ENCODE assay signal across 8 cellular contexts in the genomic region with DNA sequence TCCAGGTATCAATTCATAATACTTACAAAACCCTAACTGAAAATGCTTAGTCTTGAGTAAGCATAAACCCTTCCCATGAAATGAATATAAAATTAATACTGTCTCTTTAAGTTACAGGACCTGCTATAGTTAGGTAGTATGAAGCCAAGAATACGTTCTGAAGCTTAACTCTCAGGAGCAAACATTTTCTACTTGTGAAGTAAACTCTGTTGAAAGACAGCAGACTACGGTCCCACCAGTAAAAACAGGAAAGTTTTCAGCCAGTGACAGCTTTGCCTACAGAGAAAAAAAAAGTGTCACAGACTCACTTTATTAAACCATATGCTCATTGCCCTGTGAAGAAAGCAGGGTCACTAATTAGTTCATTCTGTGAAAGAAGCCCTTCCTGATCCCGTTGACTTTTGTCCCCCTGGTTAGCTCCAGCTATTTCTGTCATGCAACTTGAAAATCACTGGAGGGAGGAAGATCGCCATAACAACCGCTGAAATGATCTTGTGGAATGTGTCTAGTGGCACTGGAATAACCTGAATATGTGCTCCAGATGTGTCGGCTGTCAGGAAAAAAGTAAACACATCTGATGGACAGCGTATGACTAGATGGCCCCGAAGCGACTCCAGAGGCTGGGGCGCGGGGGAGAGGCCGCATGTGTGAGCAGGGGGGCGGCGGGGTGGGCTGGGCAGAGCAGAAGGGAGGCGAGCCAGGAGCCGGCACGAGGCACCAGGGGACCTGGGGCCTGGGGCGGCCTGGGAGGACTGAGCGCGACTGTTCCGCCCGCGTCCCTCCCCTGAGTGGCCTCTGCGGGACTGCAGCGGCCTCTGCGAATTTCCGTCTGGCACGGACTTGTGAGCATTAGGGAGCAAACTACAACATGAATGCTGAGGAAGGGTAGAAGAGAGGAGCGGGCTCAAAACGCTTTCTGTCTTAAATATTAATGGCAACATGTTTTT. TPM values are rescaled to one million over a fixed set of nuclear protein-coding genes. Genes with fewer than 3 reads are reported as not detected.
A peak's percentile ranks its signal among the peaks of the same experiment; 100 is the strongest.
DNase-seq lines count a peak whose midpoint lies in the region; ATAC-seq and TF ChIP-seq lines count a peak whose summit lies in the region.

No MANE protein-coding gene starts in this region.

- peaks cover 0 to 2% (median 0%) of the 10 kb centered on the region in 7 donors for H3K4me1 Mint-ChIP-seq in naive thymus-derived CD4-positive, alpha-beta T cell

- H3K9me3 ChIP-seq in naive thymus-derived CD4-positive, alpha-beta T cell (ENCODE audit: control insufficient read depth in 2 of 3, low read length in 3 of 3) = no peaks in the 10 kb centered on the region

- DNase-seq in C1 segment of cervical spinal cord (lab: John Stamatoyannopoulos, UW) (peak in 8 of 14 donors; percentile 0 to 28 (median 9)), SK-N-DZ (ENCODE audit: low spot score) (peak; percentile 8), globus pallidus (ENCODE audit: low spot score) (peak; percentile 4), omental fat pad (ENCODE audit: low spot score) (no peak), superior temporal gyrus (ENCODE audit: extremely low spot score) (no peak), NCI-H1930 (lab: John Stamatoyannopoulos, UW) (no peak)
- DNase-seq in naive thymus-derived CD4-positive, alpha-beta T cell = no peak
- DNase-seq in stimulated activated CD4-positive, alpha-beta T cell treated with anti-CD3 and anti-CD28 coated beads, Interleukin-4, amount 100 ng/mL, for 1 hour = no peak

- no peaks in the 10 kb centered on the region for H3K36me3 Mint-ChIP-seq in naive thymus-derived CD4-positive, alpha-beta T cell

- TF ChIP-seq CTCF in omental fat pad (IDR thresholded peaks at IDR 0.05) = no peak

- peak; percentile 53 for ATAC-seq in omental fat pad (ENCODE audit: low FRiP score)
- no peak for ATAC-seq in naive thymus-derived CD4-positive, alpha-beta T cell

- no peak overlapping the region for H3K27ac ChIP-seq in naive thymus-derived CD4-positive, alpha-beta T cell (ENCODE audit: low read depth, low read length)

- H3K4me3 Mint-ChIP-seq in naive thymus-derived CD4-positive, alpha-beta T cell = no peak overlapping the region

- no peaks in the 10 kb centered on the region for H3K27me3 ChIP-seq in naive thymus-derived CD4-positive, alpha-beta T cell (ENCODE audit: control insufficient read depth in 2 of 2, insufficient read depth in 2 of 2, low read length in 2 of 2)

- no peak overlapping the region for H3K4me3 ChIP-seq in naive thymus-derived CD4-positive, alpha-beta T cell (ENCODE audit: low read length)

- H3K27me3 Mint-ChIP-seq in naive thymus-derived CD4-positive, alpha-beta T cell = peaks cover 6 to 23% (median 12%) of the 10 kb centered on the region in 5 donors

- peaks cover 0 to 20% (median 4%) of the 10 kb centered on the region in 11 donors for H3K9me3 Mint-ChIP-seq in naive thymus-derived CD4-positive, alpha-beta T cell

- intact Hi-C loops in naive thymus-derived CD4-positive, alpha-beta T cell (cut with micrococcal nuclease) = no loop called here

- H3K4me1 ChIP-seq in naive thymus-derived CD4-positive, alpha-beta T cell (ENCODE audit: control insufficient read depth in 2 of 2, insufficient read depth in 2 of 2, low read length in 2 of 2) = no peaks in the 10 kb centered on the region

- no peaks in the 10 kb centered on the region for H3K36me3 ChIP-seq in naive thymus-derived CD4-positive, alpha-beta T cell (ENCODE audit: control insufficient read depth in 2 of 3, insufficient read depth in 3 of 3, low read length in 3 of 3)

- H3K27ac Mint-ChIP-seq in naive thymus-derived CD4-positive, alpha-beta T cell = no peak overlapping the region

- POLR2A ChIA-PET in naive thymus-derived CD4-positive, alpha-beta T cell (lab: Charles Lee) = no interaction called here

- CTCF ChIA-PET in naive thymus-derived CD4-positive, alpha-beta T cell (lab: Charles Lee) = no interaction called here

RNA-seq across cellular contexts. Expression of a gene that starts 41.9 kb away (rescaled TPM):
- 0.68 and 0.82 TPM in 2 replicates for polyA plus RNA-seq in SK-N-DZ (2014; cell fraction: cytosol; rRNA removed)
- 1.1 and 1.3 TPM in 2 replicates for polyA plus RNA-seq in SK-N-DZ (2014; cell fraction: nucleus; rRNA removed)
- total RNA-seq in omental fat pad = 10 to 100 TPM; 19.0 to 53.6 (median 25.3) TPM
- total RNA-seq in naive thymus-derived CD4-positive, alpha-beta T cell = 1 to 10 TPM in 2 of 5 experiments, under 1 TPM in 2, not detected in 1; 0.05 to 1.5 (median 0.59) TPM
- polyA plus RNA-seq in naive thymus-derived CD4-positive, alpha-beta T cell = not detected

Comparison
In these comparisons a context has a peak if more than half of its experiments do, and no peak if none do; other contexts are left out.
1. DNase-seq: peak in C1 segment of cervical spinal cord (8 of 14), SK-N-DZ (single experiment) and globus pallidus (single experiment); none in omental fat pad (single experiment), naive thymus-derived CD4-positive, alpha-beta T cell (0 of 9), superior temporal gyrus (single experiment), stimulated activated CD4-positive, alpha-beta T cell treated with anti-CD3 and anti-CD28 coated beads, Interleukin-4, amount 100 ng/mL, for 1 hour (single experiment) and NCI-H1930 (0 of 2).
2. RNA of a gene that starts 41.9 kb away (total RNA-seq): 19.0 to 53.6 TPM in omental fat pad; 0.05 to 1.5 TPM in naive thymus-derived CD4-positive, alpha-beta T cell; every median in the first group is over 4 times any median in the second.